ENCODE assay signal across 18 cellular contexts in genomic region chr11:33976351-33977199, GRCh38.
DNase-seq lines count a peak whose midpoint lies in the region; ATAC-seq and TF ChIP-seq lines count a peak whose summit lies in the region.
"Had no signal": no experiment of that assay in that cellular context is flagged by ENCODE, and none has a peak within 500 bp of the region (broad histone marks: within the 10 kb centered on the region; RNA-seq: fewer than 3 reads in every experiment).

No MANE protein-coding gene starts in this region.

- no peak for TF ChIP-seq POLR2A in upper lobe of left lung (IDR thresholded peaks at IDR 0.05)

- TF ChIP-seq CTCF in HL-60 (IDR thresholded peaks at IDR 0.05; ENCODE audit: insufficient read depth, low read length) (no peak), upper lobe of left lung (IDR thresholded peaks at IDR 0.05) (no peak), osteoblast (IDR thresholded peaks at IDR 0.05; ENCODE audit: extremely low read depth, low read depth, low read length) (no peak)

- H3K9me3 ChIP-seq in upper lobe of left lung (no peaks in the 10 kb centered on the region), osteoblast (ENCODE audit: low read depth, low read length) (no peaks in the 10 kb centered on the region)
- H3K9me3 ChIP-seq: esophagus muscularis mucosa had no signal

- H3K4me3 ChIP-seq in HL-60 (replicated peaks; ENCODE audit: insufficient read depth, low read length) (no peak overlapping the region), upper lobe of left lung (no peak overlapping the region), osteoblast (ENCODE audit: insufficient read depth, low read length) (no peak overlapping the region)
- H3K4me3 ChIP-seq: esophagus muscularis mucosa had no signal

- no peaks in the 10 kb centered on the region for H3K4me1 ChIP-seq in upper lobe of left lung
- H3K4me1 ChIP-seq in osteoblast (ENCODE audit: insufficient read depth, low read length), result no peaks in the 10 kb centered on the region
- H3K4me1 ChIP-seq: esophagus muscularis mucosa had no signal

- no peak for TF ChIP-seq EP300 in upper lobe of left lung (IDR thresholded peaks at IDR 0.05)

- H3K27me3 ChIP-seq in HL-60 (ENCODE audit: insufficient read depth, poor library complexity, severe bottlenecking), result no peaks in the 10 kb centered on the region
- H3K27me3 ChIP-seq in upper lobe of left lung, result no peaks in the 10 kb centered on the region
- H3K27me3 ChIP-seq in osteoblast (ENCODE audit: insufficient read depth, low read length), result peaks cover 30% of the 10 kb centered on the region
- H3K27me3 ChIP-seq: brain microvascular endothelial cell, esophagus muscularis mucosa had no signal

- 70 to 79% methylated on average over 7 of the region's 7 CpGs for WGBS in upper lobe of left lung, 2 donors

- no peak overlapping the region for H3K4me2 ChIP-seq in osteoblast (ENCODE audit: insufficient read depth, low read length)

- no peaks in the 10 kb centered on the region for H3K79me2 ChIP-seq in osteoblast (ENCODE audit: insufficient read depth, low read length)

- DNase-seq in HL-60 (ENCODE audit: low read depth in 1 of 2, low spot score in 1 of 2), result peak in 1 of 2 experiments; percentile 49
- peak; percentile 7 for DNase-seq in SKM-1 treated with dmso at 0.1 percent for 144 hours (lab: John Stamatoyannopoulos, UW; ENCODE audit: unreplicated experiment)
- peak; percentile 44 for DNase-seq in iris pigment epithelial cell (ENCODE audit: low read depth)
- no peak for DNase-seq in upper lobe of left lung
- no peak for DNase-seq in COLO668 (lab: John Stamatoyannopoulos, UW; ENCODE audit: unreplicated experiment)
- no peak for DNase-seq in HuH-7 (ENCODE audit: low spot score)
- no peak for DNase-seq in osteoblast (ENCODE audit: insufficient read length, low spot score, missing footprints)
- DNase-seq: activated CD4-positive, alpha-beta T cell treated with anti-CD3 and anti-CD28 coated beads for 36 hours; activated CD8-positive, alpha-beta memory T cell treated with anti-CD3 and anti-CD28 coated beads, Interleukin-2, amount 50 U/mL, for 4 hours; activated naive CD4-positive, alpha-beta T cell treated with anti-CD3 and anti-CD28 coated beads, Interleukin-2, amount 10 ng/mL, durations not matched to agents 7 days and 5 days; brain microvascular endothelial cell; dermis blood vessel endothelial cell; left ventricle myocardium superior; NCI-H774; stimulated activated CD4-positive, alpha-beta T cell treated with anti-CD3 and anti-CD28 coated beads, Interleukin-15, amount 100 ng/mL, for 24 hours; T-helper 17 cell had no signal

- H2AFZ ChIP-seq in osteoblast (ENCODE audit: low read length), result no peak overlapping the region

- H3K27ac ChIP-seq in HL-60 (replicated peaks) (peak overlapping the region; percentile 66), upper lobe of left lung (no peak overlapping the region), osteoblast (ENCODE audit: low read depth, low read length) (no peak overlapping the region)
- H3K27ac ChIP-seq: brain microvascular endothelial cell, esophagus muscularis mucosa had no signal

- peak; percentile 21 to 30 for ATAC-seq in upper lobe of left lung (ENCODE audit: low FRiP score in 2 of 2)
- ATAC-seq: activated CD4-positive, alpha-beta T cell treated with anti-CD3 and anti-CD28 coated beads for 36 hours; left ventricle myocardium superior; Right ventricle myocardium inferior; T-helper 17 cell had no signal

- H3K36me3 ChIP-seq in upper lobe of left lung (no peaks in the 10 kb centered on the region), osteoblast (ENCODE audit: insufficient read depth, low read length) (no peaks in the 10 kb centered on the region)
- H3K36me3 ChIP-seq: brain microvascular endothelial cell, esophagus muscularis mucosa had no signal

- no peaks in the 10 kb centered on the region for H4K20me1 ChIP-seq in osteoblast (ENCODE audit: insufficient read depth, low read length)

Comparison
In these comparisons a context has a peak if more than half of its experiments do, and no peak if none do; other contexts are left out.
1. DNase-seq: peak in SKM-1 treated with dmso at 0.1 percent for 144 hours (single experiment) and iris pigment epithelial cell (single experiment); none in upper lobe of left lung (0 of 2), COLO668 (single experiment), HuH-7 (single experiment) and osteoblast (single experiment).